ENCODE assay signal across 16 cellular contexts in genomic region chr6:17851720-17852161, GRCh38.
DNase-seq lines count a peak whose midpoint lies in the region; ATAC-seq, FAIRE-seq and TF ChIP-seq lines count a peak whose summit lies in the region.
"Had no signal": no experiment of that assay in that cellular context is flagged by ENCODE, and none has a peak within 500 bp of the region (broad histone marks: within the 10 kb centered on the region; RNA-seq: fewer than 3 reads in every experiment).

No MANE protein-coding gene starts in this region.

- peak; percentile 70 for DNase-seq in HFFc6
- peak; percentile 46 for DNase-seq in bronchial epithelial cell (ENCODE audit: low read depth)
- DNase-seq in hepatocyte (ENCODE audit: low spot score), result peak; percentile 42
- DNase-seq in type B pancreatic cell (ENCODE audit: extremely low spot score, unreplicated experiment), result no peak
- no peak for DNase-seq in NCI-H1436 treated with DMSO at 0.1 percent for 48 hours (lab: John Stamatoyannopoulos, UW)
- no peak for DNase-seq in heart right ventricle
- DNase-seq in gastrocnemius medialis, result no peak
- DNase-seq: activated gamma-delta T cell; hippocampal formation; NCI-H187; NCI-H524 treated with DMSO at 0.1 percent for 48 hours; stimulated activated CD4-positive, alpha-beta T cell treated with anti-CD3 and anti-CD28 coated beads, Interleukin-15, amount 100 ng/mL, for 24 hours; SW 1271; WERI-Rb-1 had no signal

- H3K9me3 ChIP-seq in hepatocyte (ENCODE audit: low read depth) (no peaks in the 10 kb centered on the region), heart right ventricle (no peaks in the 10 kb centered on the region), gastrocnemius medialis (no peaks in the 10 kb centered on the region)
- H3K9me3 ChIP-seq: BLaER1 had no signal

- no peaks in the 10 kb centered on the region for H3K79me2 ChIP-seq in hepatocyte

- 29% methylated on average over 4 of the region's 4 CpGs for WGBS in hepatocyte (ENCODE audit: low lambda C conversion rate, missing lambda C conversion rate)
- 67 to 77% methylated on average over 4 of the region's 4 CpGs for WGBS in heart right ventricle, 2 donors

- H3K27me3 ChIP-seq in bronchial epithelial cell (ENCODE audit: control insufficient read depth, insufficient read depth, low read length) (no peaks in the 10 kb centered on the region), hepatocyte (no peaks in the 10 kb centered on the region), heart right ventricle (no peaks in the 10 kb centered on the region), gastrocnemius medialis (no peaks in the 10 kb centered on the region)
- H3K27me3 ChIP-seq: BLaER1 had no signal

- H4K20me1 ChIP-seq in hepatocyte (ENCODE audit: insufficient read depth, poor library complexity, severe bottlenecking), result no peaks in the 10 kb centered on the region
- H4K20me1 ChIP-seq: BLaER1 had no signal

- H3K4me2 ChIP-seq in hepatocyte, result peak overlapping the region; percentile 27

- H3K27me3 Mint-ChIP-seq in HFFc6 (ENCODE audit: insufficient read depth) (peaks cover 5% of the 10 kb centered on the region; the same call in 1 of the 2 replicates), type B pancreatic cell (no peaks in the 10 kb centered on the region)

- peak overlapping the region; percentile 62 for H3K4me3 Mint-ChIP-seq in HFFc6
- H3K4me3 Mint-ChIP-seq in type B pancreatic cell, result no peak overlapping the region

- TF ChIP-seq CTCF in HFFc6 (IDR thresholded peaks at IDR 0.05), result no peak
- no peak for TF ChIP-seq CTCF in bronchial epithelial cell (IDR thresholded peaks at IDR 0.05; ENCODE audit: insufficient read depth, low read length, severe bottlenecking)
- TF ChIP-seq CTCF in hepatocyte (IDR thresholded peaks at IDR 0.05; ENCODE audit: poor library complexity), result no peak
- no peak for TF ChIP-seq CTCF in type B pancreatic cell (conservative IDR thresholded peaks at IDR 0.05)
- TF ChIP-seq CTCF in heart right ventricle (IDR thresholded peaks at IDR 0.05), result no peak
- no peak for TF ChIP-seq CTCF in gastrocnemius medialis (IDR thresholded peaks at IDR 0.05 in 4 of 5, conservative IDR thresholded peaks at IDR 0.05 in 1 of 5)

- TF ChIP-seq POLR2A in gastrocnemius medialis (IDR thresholded peaks at IDR 0.05), result no peak

- H3K9me3 Mint-ChIP-seq in HFFc6 (no peaks in the 10 kb centered on the region), type B pancreatic cell (no peaks in the 10 kb centered on the region)

- no peak overlapping the region for H3K4me3 ChIP-seq in bronchial epithelial cell (ENCODE audit: low read depth, low read length)
- no peak overlapping the region for H3K4me3 ChIP-seq in hepatocyte
- no peak overlapping the region for H3K4me3 ChIP-seq in heart right ventricle
- H3K4me3 ChIP-seq in gastrocnemius medialis, result no peak overlapping the region
- H3K4me3 ChIP-seq: BLaER1 had no signal

- H3K27ac Mint-ChIP-seq in HFFc6, result peak overlapping the region; percentile 90
- H3K27ac Mint-ChIP-seq in type B pancreatic cell, result peak overlapping the region; percentile 22

- in situ Hi-C loops in gastrocnemius medialis (cut with MboI; ENCODE audit: low sequenced_read_pairs in 4 of 4), result loop anchor here in 2 of 4 donors (10.0 to 25.0 kb wide), 2 partner anchors 123 to 136 kb away; partner anchors contain the start of gene KIF13A (in 1 of the 2)

- peaks cover 5% of the 10 kb centered on the region for H3K36me3 ChIP-seq in bronchial epithelial cell (ENCODE audit: control insufficient read depth, insufficient read depth, low read length)
- no peaks in the 10 kb centered on the region for H3K36me3 ChIP-seq in hepatocyte (replicated peaks; ENCODE audit: insufficient read depth, low read depth)
- H3K36me3 ChIP-seq in heart right ventricle, result peaks cover 0 to 80% (median 29%) of the 10 kb centered on the region in 9 donors
- peaks cover 0 to 33% of the 10 kb centered on the region in 2 donors for H3K36me3 ChIP-seq in gastrocnemius medialis
- H3K36me3 ChIP-seq: WERI-Rb-1 had no signal

- peaks cover 55% of the 10 kb centered on the region for H3K4me1 Mint-ChIP-seq in HFFc6 (ENCODE audit: low read depth)
- H3K4me1 Mint-ChIP-seq in type B pancreatic cell (ENCODE audit: unreplicated experiment), result peaks cover 13% of the 10 kb centered on the region

- H3K36me3 Mint-ChIP-seq in HFFc6 (ENCODE audit: low read depth) (peaks cover 47% of the 10 kb centered on the region), type B pancreatic cell (peaks cover 35% of the 10 kb centered on the region)

- FAIRE-seq in bronchial epithelial cell (lab: Jason Lieb, UNC), result no peak

- intact Hi-C loops in heart right ventricle (cut with DNase I), result loop anchor here in 1 of 10 donors (10.0 kb wide), 1 partner anchor 133 kb away; the partner anchor contains the start of gene KIF13A
- intact Hi-C loops in gastrocnemius medialis (cut with DNase I; ENCODE audit: low total_unique reads), result no loop called here

- H2AFZ ChIP-seq in hepatocyte, result no peak overlapping the region

- ATAC-seq in HG03571 (IDR thresholded peaks at IDR 0.05; ENCODE audit: unreplicated experiment) (no peak), heart right ventricle (no peak), gastrocnemius medialis (no peak)

- no peaks in the 10 kb centered on the region for H3K9me2 ChIP-seq in hepatocyte (replicated peaks; ENCODE audit: insufficient read depth)

- H3K27ac ChIP-seq in hepatocyte, result peak overlapping the region; percentile 68
- H3K27ac ChIP-seq in heart right ventricle, result peak overlapping the region in 2 of 10 donors; percentile 28 to 31
- no peak overlapping the region for H3K27ac ChIP-seq in gastrocnemius medialis
- H3K27ac ChIP-seq: BLaER1, WERI-Rb-1 had no signal

- H3K4me1 ChIP-seq in hepatocyte (ENCODE audit: insufficient read depth) (peaks cover 18% of the 10 kb centered on the region), heart right ventricle (peaks cover 0 to 20% (median 10%) of the 10 kb centered on the region in 9 donors), gastrocnemius medialis (no peaks in the 10 kb centered on the region)

Comparison
In these comparisons a context has a peak if more than half of its experiments do, and no peak if none do; other contexts are left out.
1. DNase-seq: peak in HFFc6 (single experiment), bronchial epithelial cell (single experiment) and hepatocyte (single experiment); none in type B pancreatic cell (single experiment), NCI-H1436 treated with DMSO at 0.1 percent for 48 hours (single experiment), heart right ventricle (0 of 2) and gastrocnemius medialis (0 of 2).